In the genomic region with DNA sequence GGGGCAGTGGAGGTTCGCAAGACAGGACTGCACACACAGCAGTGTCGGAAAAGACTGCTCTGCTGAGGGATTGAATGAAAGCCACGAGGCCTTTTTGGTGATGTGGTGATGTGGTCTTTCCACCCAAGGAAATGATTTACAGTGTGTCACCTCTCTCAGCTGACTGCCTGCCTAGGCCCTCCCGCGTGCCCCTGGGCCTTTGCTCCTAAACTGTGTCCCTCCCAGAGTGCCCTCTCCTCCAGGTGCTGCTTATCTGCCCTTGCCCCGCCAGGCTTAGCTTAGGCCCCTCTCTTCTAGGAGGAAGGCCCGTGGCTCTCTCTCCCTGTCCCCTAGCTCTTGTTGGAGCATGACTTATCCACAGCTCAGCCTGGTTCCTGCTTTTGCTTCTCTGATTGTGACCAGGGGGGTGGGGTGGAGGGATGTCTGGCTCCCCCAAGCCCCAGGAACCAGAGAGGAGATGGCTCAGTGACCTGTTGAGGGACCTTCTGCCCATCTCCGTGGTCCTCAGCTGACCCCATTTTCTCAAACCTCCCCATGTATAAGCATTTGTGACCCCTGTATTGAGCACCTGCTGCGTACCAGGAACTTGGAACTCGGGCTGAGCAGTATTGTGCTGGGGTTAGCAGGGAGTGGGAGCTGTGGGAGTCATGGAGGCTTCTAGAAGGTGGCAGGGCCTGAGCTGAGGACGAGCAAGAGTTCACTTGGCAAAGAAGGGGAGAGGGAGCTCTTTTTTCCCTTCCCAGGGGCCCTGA, we compare ENCODE assay signal across 1 cellular context.
A peak's percentile ranks its signal among the peaks of the same experiment; 100 is the strongest.
TF ChIP-seq lines count a peak whose summit lies in the region.

No MANE protein-coding gene starts in this region.

TF ChIP-seq in HepG2, 621 proteins besides CTCF, POLR2A, EP300 and RAD21 (continued from another document and continues in another):
- TF ChIP-seq, protein P1, sequence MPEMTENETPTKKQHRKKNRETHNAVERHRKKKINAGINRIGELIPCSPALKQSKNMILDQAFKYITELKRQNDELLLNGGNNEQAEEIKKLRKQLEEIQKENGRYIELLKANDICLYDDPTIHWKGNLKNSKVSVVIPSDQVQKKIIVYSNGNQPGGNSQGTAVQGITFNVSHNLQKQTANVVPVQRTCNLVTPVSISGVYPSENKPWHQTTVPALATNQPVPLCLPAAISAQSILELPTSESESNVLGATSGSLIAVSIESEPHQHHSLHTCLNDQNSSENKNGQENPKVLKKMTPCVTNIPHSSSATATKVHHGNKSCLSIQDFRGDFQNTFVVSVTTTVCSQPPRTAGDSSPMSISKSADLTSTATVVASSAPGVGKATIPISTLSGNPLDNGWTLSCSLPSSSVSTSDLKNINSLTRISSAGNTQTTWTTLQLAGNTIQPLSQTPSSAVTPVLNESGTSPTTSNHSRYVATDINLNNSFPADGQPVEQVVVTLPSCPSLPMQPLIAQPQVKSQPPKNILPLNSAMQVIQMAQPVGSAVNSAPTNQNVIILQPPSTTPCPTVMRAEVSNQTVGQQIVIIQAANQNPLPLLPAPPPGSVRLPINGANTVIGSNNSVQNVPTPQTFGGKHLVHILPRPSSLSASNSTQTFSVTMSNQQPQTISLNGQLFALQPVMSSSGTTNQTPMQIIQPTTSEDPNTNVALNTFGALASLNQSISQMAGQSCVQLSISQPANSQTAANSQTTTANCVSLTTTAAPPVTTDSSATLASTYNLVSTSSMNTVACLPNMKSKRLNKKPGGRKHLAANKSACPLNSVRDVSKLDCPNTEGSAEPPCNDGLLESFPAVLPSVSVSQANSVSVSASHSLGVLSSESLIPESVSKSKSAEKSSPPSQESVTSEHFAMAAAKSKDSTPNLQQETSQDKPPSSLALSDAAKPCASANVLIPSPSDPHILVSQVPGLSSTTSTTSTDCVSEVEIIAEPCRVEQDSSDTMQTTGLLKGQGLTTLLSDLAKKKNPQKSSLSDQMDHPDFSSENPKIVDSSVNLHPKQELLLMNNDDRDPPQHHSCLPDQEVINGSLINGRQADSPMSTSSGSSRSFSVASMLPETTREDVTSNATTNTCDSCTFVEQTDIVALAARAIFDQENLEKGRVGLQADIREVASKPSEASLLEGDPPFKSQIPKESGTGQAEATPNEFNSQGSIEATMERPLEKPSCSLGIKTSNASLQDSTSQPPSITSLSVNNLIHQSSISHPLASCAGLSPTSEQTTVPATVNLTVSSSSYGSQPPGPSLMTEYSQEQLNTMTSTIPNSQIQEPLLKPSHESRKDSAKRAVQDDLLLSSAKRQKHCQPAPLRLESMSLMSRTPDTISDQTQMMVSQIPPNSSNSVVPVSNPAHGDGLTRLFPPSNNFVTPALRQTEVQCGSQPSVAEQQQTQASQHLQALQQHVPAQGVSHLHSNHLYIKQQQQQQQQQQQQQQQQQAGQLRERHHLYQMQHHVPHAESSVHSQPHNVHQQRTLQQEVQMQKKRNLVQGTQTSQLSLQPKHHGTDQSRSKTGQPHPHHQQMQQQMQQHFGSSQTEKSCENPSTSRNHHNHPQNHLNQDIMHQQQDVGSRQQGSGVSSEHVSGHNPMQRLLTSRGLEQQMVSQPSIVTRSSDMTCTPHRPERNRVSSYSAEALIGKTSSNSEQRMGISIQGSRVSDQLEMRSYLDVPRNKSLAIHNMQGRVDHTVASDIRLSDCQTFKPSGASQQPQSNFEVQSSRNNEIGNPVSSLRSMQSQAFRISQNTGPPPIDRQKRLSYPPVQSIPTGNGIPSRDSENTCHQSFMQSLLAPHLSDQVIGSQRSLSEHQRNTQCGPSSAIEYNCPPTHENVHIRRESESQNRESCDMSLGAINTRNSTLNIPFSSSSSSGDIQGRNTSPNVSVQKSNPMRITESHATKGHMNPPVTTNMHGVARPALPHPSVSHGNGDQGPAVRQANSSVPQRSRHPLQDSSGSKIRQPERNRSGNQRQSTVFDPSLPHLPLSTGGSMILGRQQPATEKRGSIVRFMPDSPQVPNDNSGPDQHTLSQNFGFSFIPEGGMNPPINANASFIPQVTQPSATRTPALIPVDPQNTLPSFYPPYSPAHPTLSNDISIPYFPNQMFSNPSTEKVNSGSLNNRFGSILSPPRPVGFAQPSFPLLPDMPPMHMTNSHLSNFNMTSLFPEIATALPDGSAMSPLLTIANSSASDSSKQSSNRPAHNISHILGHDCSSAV (CRISPR knock-in tag; IDR thresholded peaks at IDR 0.05; ENCODE audit: borderline replicate concordance): no peak
- TF ChIP-seq, protein P2, sequence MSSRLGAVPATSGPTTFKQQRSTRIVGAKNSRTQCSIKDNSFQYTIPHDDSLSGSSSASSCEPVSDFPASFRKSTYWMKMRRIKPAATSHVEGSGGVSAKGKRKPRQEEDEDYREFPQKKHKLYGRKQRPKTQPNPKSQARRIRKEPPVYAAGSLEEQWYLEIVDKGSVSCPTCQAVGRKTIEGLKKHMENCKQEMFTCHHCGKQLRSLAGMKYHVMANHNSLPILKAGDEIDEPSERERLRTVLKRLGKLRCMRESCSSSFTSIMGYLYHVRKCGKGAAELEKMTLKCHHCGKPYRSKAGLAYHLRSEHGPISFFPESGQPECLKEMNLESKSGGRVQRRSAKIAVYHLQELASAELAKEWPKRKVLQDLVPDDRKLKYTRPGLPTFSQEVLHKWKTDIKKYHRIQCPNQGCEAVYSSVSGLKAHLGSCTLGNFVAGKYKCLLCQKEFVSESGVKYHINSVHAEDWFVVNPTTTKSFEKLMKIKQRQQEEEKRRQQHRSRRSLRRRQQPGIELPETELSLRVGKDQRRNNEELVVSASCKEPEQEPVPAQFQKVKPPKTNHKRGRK (CRISPR knock-in tag; IDR thresholded peaks at IDR 0.05): no peak
- no peak for TF ChIP-seq FOXP1 (IDR thresholded peaks at IDR 0.05)
- TF ChIP-seq FOXP1 (CRISPR knock-in tag; IDR thresholded peaks at IDR 0.05): no peak
- no peak for TF ChIP-seq NCOR1 (IDR thresholded peaks at IDR 0.05; ENCODE audit: borderline replicate concordance, low read length)
- no peak for TF ChIP-seq IRX3 (CRISPR knock-in tag; IDR thresholded peaks at IDR 0.05; ENCODE audit: borderline replicate concordance, low read depth)
- no peak for TF ChIP-seq KLF16 (CRISPR knock-in tag; IDR thresholded peaks at IDR 0.05)
- TF ChIP-seq, protein P3, sequence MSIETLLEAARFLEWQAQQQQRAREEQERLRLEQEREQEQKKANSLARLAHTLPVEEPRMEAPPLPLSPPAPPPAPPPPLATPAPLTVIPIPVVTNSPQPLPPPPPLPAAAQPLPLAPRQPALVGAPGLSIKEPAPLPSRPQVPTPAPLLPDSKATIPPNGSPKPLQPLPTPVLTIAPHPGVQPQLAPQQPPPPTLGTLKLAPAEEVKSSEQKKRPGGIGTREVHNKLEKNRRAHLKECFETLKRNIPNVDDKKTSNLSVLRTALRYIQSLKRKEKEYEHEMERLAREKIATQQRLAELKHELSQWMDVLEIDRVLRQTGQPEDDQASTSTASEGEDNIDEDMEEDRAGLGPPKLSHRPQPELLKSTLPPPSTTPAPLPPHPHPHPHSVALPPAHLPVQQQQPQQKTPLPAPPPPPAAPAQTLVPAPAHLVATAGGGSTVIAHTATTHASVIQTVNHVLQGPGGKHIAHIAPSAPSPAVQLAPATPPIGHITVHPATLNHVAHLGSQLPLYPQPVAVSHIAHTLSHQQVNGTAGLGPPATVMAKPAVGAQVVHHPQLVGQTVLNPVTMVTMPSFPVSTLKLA (IDR thresholded peaks at IDR 0.05): no peak
- no peak for TF ChIP-seq ZNF232 (CRISPR knock-in tag; IDR thresholded peaks at IDR 0.05; ENCODE audit: borderline replicate concordance)
- TF ChIP-seq ZNF558 (CRISPR knock-in tag; IDR thresholded peaks at IDR 0.05; ENCODE audit: borderline replicate concordance): no peak
- TF ChIP-seq, protein P4, sequence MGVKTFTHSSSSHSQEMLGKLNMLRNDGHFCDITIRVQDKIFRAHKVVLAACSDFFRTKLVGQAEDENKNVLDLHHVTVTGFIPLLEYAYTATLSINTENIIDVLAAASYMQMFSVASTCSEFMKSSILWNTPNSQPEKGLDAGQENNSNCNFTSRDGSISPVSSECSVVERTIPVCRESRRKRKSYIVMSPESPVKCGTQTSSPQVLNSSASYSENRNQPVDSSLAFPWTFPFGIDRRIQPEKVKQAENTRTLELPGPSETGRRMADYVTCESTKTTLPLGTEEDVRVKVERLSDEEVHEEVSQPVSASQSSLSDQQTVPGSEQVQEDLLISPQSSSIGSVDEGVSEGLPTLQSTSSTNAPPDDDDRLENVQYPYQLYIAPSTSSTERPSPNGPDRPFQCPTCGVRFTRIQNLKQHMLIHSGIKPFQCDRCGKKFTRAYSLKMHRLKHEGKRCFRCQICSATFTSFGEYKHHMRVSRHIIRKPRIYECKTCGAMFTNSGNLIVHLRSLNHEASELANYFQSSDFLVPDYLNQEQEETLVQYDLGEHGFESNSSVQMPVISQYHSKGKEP (CRISPR knock-in tag; IDR thresholded peaks at IDR 0.05): no peak
- TF ChIP-seq, protein P5, sequence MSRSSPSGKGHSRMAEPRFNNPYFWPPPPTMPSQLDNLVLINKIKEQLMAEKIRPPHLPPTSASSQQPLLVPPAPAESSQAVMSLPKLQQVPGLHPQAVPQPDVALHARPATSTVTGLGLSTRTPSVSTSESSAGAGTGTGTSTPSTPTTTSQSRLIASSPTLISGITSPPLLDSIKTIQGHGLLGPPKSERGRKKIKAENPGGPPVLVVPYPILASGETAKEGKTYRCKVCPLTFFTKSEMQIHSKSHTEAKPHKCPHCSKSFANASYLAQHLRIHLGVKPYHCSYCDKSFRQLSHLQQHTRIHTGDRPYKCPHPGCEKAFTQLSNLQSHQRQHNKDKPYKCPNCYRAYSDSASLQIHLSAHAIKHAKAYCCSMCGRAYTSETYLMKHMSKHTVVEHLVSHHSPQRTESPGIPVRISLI (CRISPR knock-in tag; IDR thresholded peaks at IDR 0.05; ENCODE audit: borderline replicate concordance): no peak
- TF ChIP-seq ZNF577 (CRISPR knock-in tag; IDR thresholded peaks at IDR 0.05; ENCODE audit: borderline replicate concordance, low read depth): no peak
- TF ChIP-seq RBFOX2 (IDR thresholded peaks at IDR 0.05; ENCODE audit: low read depth, low read length): 0 out of 2 replicates have a peak, but pooled peaks have one; percentile 46
- TF ChIP-seq, protein P6, sequence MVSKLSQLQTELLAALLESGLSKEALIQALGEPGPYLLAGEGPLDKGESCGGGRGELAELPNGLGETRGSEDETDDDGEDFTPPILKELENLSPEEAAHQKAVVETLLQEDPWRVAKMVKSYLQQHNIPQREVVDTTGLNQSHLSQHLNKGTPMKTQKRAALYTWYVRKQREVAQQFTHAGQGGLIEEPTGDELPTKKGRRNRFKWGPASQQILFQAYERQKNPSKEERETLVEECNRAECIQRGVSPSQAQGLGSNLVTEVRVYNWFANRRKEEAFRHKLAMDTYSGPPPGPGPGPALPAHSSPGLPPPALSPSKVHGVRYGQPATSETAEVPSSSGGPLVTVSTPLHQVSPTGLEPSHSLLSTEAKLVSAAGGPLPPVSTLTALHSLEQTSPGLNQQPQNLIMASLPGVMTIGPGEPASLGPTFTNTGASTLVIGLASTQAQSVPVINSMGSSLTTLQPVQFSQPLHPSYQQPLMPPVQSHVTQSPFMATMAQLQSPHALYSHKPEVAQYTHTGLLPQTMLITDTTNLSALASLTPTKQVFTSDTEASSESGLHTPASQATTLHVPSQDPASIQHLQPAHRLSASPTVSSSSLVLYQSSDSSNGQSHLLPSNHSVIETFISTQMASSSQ (IDR thresholded peaks at IDR 0.05; ENCODE audit: low read depth): no peak
- TF ChIP-seq, protein P6 (CRISPR knock-in tag; IDR thresholded peaks at IDR 0.05; ENCODE audit: borderline replicate concordance): peak; percentile 57; the same call in 1 of the 2 replicates
- TF ChIP-seq, protein P7, sequence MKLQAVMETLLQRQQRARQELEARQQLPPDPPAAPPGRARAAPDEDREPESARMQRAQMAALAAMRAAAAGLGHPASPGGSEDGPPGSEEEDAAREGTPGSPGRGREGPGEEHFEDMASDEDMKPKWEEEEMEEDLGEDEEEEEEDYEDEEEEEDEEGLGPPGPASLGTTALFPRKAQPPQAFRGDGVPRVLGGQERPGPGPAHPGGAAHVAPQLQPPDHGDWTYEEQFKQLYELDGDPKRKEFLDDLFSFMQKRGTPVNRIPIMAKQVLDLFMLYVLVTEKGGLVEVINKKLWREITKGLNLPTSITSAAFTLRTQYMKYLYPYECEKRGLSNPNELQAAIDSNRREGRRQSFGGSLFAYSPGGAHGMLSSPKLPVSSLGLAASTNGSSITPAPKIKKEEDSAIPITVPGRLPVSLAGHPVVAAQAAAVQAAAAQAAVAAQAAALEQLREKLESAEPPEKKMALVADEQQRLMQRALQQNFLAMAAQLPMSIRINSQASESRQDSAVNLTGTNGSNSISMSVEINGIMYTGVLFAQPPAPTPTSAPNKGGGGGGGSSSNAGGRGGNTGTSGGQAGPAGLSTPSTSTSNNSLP (IDR thresholded peaks at IDR 0.05; ENCODE audit: low read depth, low read length): no peak
- TF ChIP-seq RBM22 (optimal IDR thresholded peaks at IDR 0.05; ENCODE audit: low read length): peak; percentile 13
- no peak for TF ChIP-seq ZNF432 (CRISPR knock-in tag; IDR thresholded peaks at IDR 0.05; ENCODE audit: borderline replicate concordance)
- TF ChIP-seq, protein P8, sequence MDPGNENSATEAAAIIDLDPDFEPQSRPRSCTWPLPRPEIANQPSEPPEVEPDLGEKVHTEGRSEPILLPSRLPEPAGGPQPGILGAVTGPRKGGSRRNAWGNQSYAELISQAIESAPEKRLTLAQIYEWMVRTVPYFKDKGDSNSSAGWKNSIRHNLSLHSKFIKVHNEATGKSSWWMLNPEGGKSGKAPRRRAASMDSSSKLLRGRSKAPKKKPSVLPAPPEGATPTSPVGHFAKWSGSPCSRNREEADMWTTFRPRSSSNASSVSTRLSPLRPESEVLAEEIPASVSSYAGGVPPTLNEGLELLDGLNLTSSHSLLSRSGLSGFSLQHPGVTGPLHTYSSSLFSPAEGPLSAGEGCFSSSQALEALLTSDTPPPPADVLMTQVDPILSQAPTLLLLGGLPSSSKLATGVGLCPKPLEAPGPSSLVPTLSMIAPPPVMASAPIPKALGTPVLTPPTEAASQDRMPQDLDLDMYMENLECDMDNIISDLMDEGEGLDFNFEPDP (CRISPR knock-in tag; conservative IDR thresholded peaks at IDR 0.05): no peak
- TF ChIP-seq RXRB (CRISPR knock-in tag; IDR thresholded peaks at IDR 0.05; ENCODE audit: borderline replicate concordance): no peak
- TF ChIP-seq ELF4 (CRISPR knock-in tag; IDR thresholded peaks at IDR 0.05; ENCODE audit: borderline replicate concordance): no peak
- TF ChIP-seq BCL6 (CRISPR knock-in tag; IDR thresholded peaks at IDR 0.05): no peak
